In genomic region chr13:33080962-33081655, GRCh38 we compare ENCODE assay signal across 16 cellular contexts.
DNase-seq lines count a peak whose midpoint lies in the region; ATAC-seq, FAIRE-seq and TF ChIP-seq lines count a peak whose summit lies in the region.
"Had no signal": no experiment of that assay in that cellular context is flagged by ENCODE, and none has a peak within 500 bp of the region (broad histone marks: within the 10 kb centered on the region; RNA-seq: fewer than 3 reads in every experiment).

No MANE protein-coding gene starts in this region.

- DNase-seq in GM19239 (ENCODE audit: insufficient read length, low spot score) (no peak), NCI-H2171 treated with DMSO at 0.1 percent for 48 hours (lab: John Stamatoyannopoulos, UW) (peak; percentile 76), endothelial cell of umbilical vein (ENCODE audit: low read depth, low spot score) (peak; percentile 45), nephron progenitor cell (no peak), midbrain (lab: John Stamatoyannopoulos, UW) (no peak)
- no peak for DNase-seq in effector memory CD8-positive, alpha-beta T cell
- DNase-seq: activated gamma-delta T cell treated with Interleukin-2 at 50 U/mL for 16 hours, BE2C, colonic mucosa, GF-D8, left ventricle myocardium superior, NCI-H146, spleen, testis had no signal

- H3K27ac ChIP-seq in endothelial cell of umbilical vein (ENCODE audit: insufficient read depth, low read depth, low read length) = no peak overlapping the region
- H3K27ac ChIP-seq: colonic mucosa, spleen, testis had no signal

- peaks cover 45% of the 10 kb centered on the region for H3K4me1 Mint-ChIP-seq in nephron progenitor cell
- no peaks in the 10 kb centered on the region for H3K4me1 Mint-ChIP-seq in effector memory CD8-positive, alpha-beta T cell (ENCODE audit: low read depth in 2 of 2)

- intact Hi-C loops in endothelial cell of umbilical vein (cut with micrococcal nuclease) = no loop called here

- H4K20me1 ChIP-seq in endothelial cell of umbilical vein (replicated peaks; ENCODE audit: control insufficient read depth, extremely low read depth, insufficient read depth, low read length) = no peaks in the 10 kb centered on the region

- peak overlapping the region; percentile 4 for H3K27ac Mint-ChIP-seq in nephron progenitor cell
- no peak overlapping the region for H3K27ac Mint-ChIP-seq in effector memory CD8-positive, alpha-beta T cell

- H3K9me1 ChIP-seq in endothelial cell of umbilical vein (replicated peaks; ENCODE audit: control insufficient read depth, extremely low read depth, insufficient read depth, low read length) = no peaks in the 10 kb centered on the region

- CTCF ChIA-PET in endothelial cell of umbilical vein (lab: Charles Lee) = interaction anchor here (1.3 kb wide), 1 partner anchor 24 kb away, joined by 6 read pairs; no protein-coding TSS in a partner anchor

- POLR2A ChIA-PET in endothelial cell of umbilical vein (lab: Charles Lee) = no interaction called here

- TF ChIP-seq POLR2A in endothelial cell of umbilical vein (IDR thresholded peaks at IDR 0.05; ENCODE audit: low read depth, low read length) = no peak

- no TSS peak for BruUV-seq in endothelial cell of umbilical vein (replicated peaks; lab: Mats Ljungman, UMichigan)

- no peak for ATAC-seq in GM19395 (IDR thresholded peaks at IDR 0.05; ENCODE audit: unreplicated experiment)
- ATAC-seq in effector memory CD8-positive, alpha-beta T cell (replicated peaks) = no peak
- ATAC-seq: left ventricle myocardium superior, Right ventricle myocardium inferior had no signal

- TF ChIP-seq CTCF in endothelial cell of umbilical vein (IDR thresholded peaks at IDR 0.05; ENCODE audit: extremely low read depth in 1 of 2, insufficient read depth in 1 of 2, low read depth in 1 of 2, low read length in 2 of 2) (no peak), nephron progenitor cell (IDR thresholded peaks at IDR 0.05) (no peak)

- H3K9ac ChIP-seq in endothelial cell of umbilical vein (replicated peaks; ENCODE audit: extremely low read depth, insufficient read depth, low read length) = no peak overlapping the region

- H2AFZ ChIP-seq in endothelial cell of umbilical vein (ENCODE audit: low read depth, low read length) = peak overlapping the region; percentile 73

- peak overlapping the region; percentile 74 for H3K4me2 ChIP-seq in endothelial cell of umbilical vein (ENCODE audit: insufficient read depth, low read length)

- no peak overlapping the region for H3K4me3 ChIP-seq in endothelial cell of umbilical vein (replicated peaks in 1 of 3; ENCODE audit: insufficient read depth in 1 of 3, low read depth in 1 of 3, low read length in 3 of 3)
- H3K4me3 ChIP-seq: colonic mucosa, spleen, testis had no signal

- no peaks in the 10 kb centered on the region for H3K36me3 Mint-ChIP-seq in nephron progenitor cell (ENCODE audit: low read depth)
- H3K36me3 Mint-ChIP-seq in effector memory CD8-positive, alpha-beta T cell (ENCODE audit: insufficient read depth) = no peaks in the 10 kb centered on the region

- no peaks in the 10 kb centered on the region for H3K36me3 ChIP-seq in endothelial cell of umbilical vein (ENCODE audit: control insufficient read depth in 2 of 2, extremely low read depth in 1 of 2, insufficient read depth in 2 of 2, low read length in 2 of 2)
- H3K36me3 ChIP-seq: BE2C, colonic mucosa, spleen had no signal

- peaks cover 5% of the 10 kb centered on the region for H3K9me3 Mint-ChIP-seq in nephron progenitor cell
- no peaks in the 10 kb centered on the region for H3K9me3 Mint-ChIP-seq in effector memory CD8-positive, alpha-beta T cell

- dilution Hi-C loops in endothelial cell of umbilical vein (cut with MboI; ENCODE audit: extremely low pct_ligation_motif_present, low sequenced_read_pairs) = no loop called here

- H3K9me3 ChIP-seq in endothelial cell of umbilical vein (replicated peaks; ENCODE audit: control insufficient read depth, insufficient read depth, low read length) = no peaks in the 10 kb centered on the region
- H3K9me3 ChIP-seq: colonic mucosa, spleen, testis had no signal

- H3K27me3 Mint-ChIP-seq in nephron progenitor cell (ENCODE audit: low read depth, poor library complexity) = peaks cover 3% of the 10 kb centered on the region
- peaks cover 20 to 36% of the 10 kb centered on the region in 2 donors for H3K27me3 Mint-ChIP-seq in effector memory CD8-positive, alpha-beta T cell

- peaks cover 16% of the 10 kb centered on the region for H3K4me1 ChIP-seq in endothelial cell of umbilical vein (ENCODE audit: control insufficient read depth, extremely low read depth, insufficient read depth, low read length)
- H3K4me1 ChIP-seq: BE2C, colonic mucosa, spleen, testis had no signal

- no peaks in the 10 kb centered on the region for H3K79me2 ChIP-seq in endothelial cell of umbilical vein (ENCODE audit: control insufficient read depth, insufficient read depth, low read length)

- no peaks in the 10 kb centered on the region for H3K27me3 ChIP-seq in endothelial cell of umbilical vein (ENCODE audit: control insufficient read depth in 2 of 2, insufficient read depth in 2 of 2, low read length in 2 of 2)
- H3K27me3 ChIP-seq: BE2C, colonic mucosa, spleen, testis had no signal

- H3K4me3 Mint-ChIP-seq in nephron progenitor cell = no peak overlapping the region
- no peak overlapping the region for H3K4me3 Mint-ChIP-seq in effector memory CD8-positive, alpha-beta T cell

- FAIRE-seq in GM19239 (lab: Jason Lieb, UNC) = peak; percentile 11
- FAIRE-seq in endothelial cell of umbilical vein (lab: Jason Lieb, UNC) = peak; percentile 15

TF ChIP-seq in endothelial cell of umbilical vein, 7 proteins besides CTCF, POLR2A, EP300 and RAD21:
- no peak for TF ChIP-seq GATA2 (IDR thresholded peaks at IDR 0.05; ENCODE audit: insufficient read depth, insufficient read length, low read depth, low read length)

Comparison
In these comparisons a context has a peak if more than half of its experiments do, and no peak if none do; other contexts are left out.
1. DNase-seq: peak in NCI-H2171 treated with DMSO at 0.1 percent for 48 hours (single experiment) and endothelial cell of umbilical vein (single experiment); none in GM19239 (single experiment), nephron progenitor cell (single experiment), effector memory CD8-positive, alpha-beta T cell (0 of 3) and midbrain (single experiment).